Comparison of ENCODE assay signal across 9 cellular contexts in genomic region chr17:67441052-67441738, GRCh38.
DNase-seq lines count a peak whose midpoint lies in the region; ATAC-seq and TF ChIP-seq lines count a peak whose summit lies in the region.
"Had no signal": no experiment of that assay in that cellular context is flagged by ENCODE, and none has a peak within 500 bp of the region (broad histone marks: within the 10 kb centered on the region; RNA-seq: fewer than 3 reads in every experiment).

No MANE protein-coding gene starts in this region.

- no peaks in the 10 kb centered on the region for H3K36me3 ChIP-seq in lung (ENCODE audit: control insufficient read depth in 2 of 2, insufficient read depth in 2 of 2, low read length in 2 of 2)
- H3K36me3 ChIP-seq: cardiac muscle cell had no signal

- 33 to 36% methylated on average over 15 of the region's 15 CpGs for WGBS in lung, 2 donors

- no peaks in the 10 kb centered on the region for H3K36me3 Mint-ChIP-seq in HFFc6 (ENCODE audit: low read depth)
- peaks cover 2% of the 10 kb centered on the region for H3K36me3 Mint-ChIP-seq in T-helper 17 cell (ENCODE audit: low read depth)

- H3K27ac Mint-ChIP-seq in HFFc6 (peak overlapping the region; percentile 91), T-helper 17 cell (peak overlapping the region; percentile 99)

- H3K9me3 ChIP-seq in T-helper 17 cell (ENCODE audit: control insufficient read depth, low read length, poor library complexity, severe bottlenecking) (no peaks in the 10 kb centered on the region), lung (ENCODE audit: control insufficient read depth in 2 of 2, insufficient read depth in 1 of 2, low read length in 1 of 2) (no peaks in the 10 kb centered on the region)

- POLR2A ChIA-PET in HEK293T (lab: Yijun Ruan, JAX), result interaction anchor here (0.9 kb wide), 1 partner anchor 38 kb away, joined by 4 read pairs; no protein-coding TSS in a partner anchor

- TF ChIP-seq CTCF in HFFc6 (IDR thresholded peaks at IDR 0.05), result no peak
- TF ChIP-seq CTCF in lung (IDR thresholded peaks at IDR 0.05; ENCODE audit: control extremely low read depth, extremely low read depth), result no peak

- H3K4me3 ChIP-seq in lung, result no peak overlapping the region
- H3K4me3 ChIP-seq: cardiac muscle cell had no signal

- peak overlapping the region; percentile 76 for H3K4me3 Mint-ChIP-seq in HFFc6
- peak overlapping the region; percentile 89 for H3K4me3 Mint-ChIP-seq in T-helper 17 cell

- H3K4me1 Mint-ChIP-seq in HFFc6 (ENCODE audit: low read depth), result peaks cover 40% of the 10 kb centered on the region
- peaks cover 54% of the 10 kb centered on the region for H3K4me1 Mint-ChIP-seq in T-helper 17 cell

- peak overlapping the region; percentile 34 to 70 for H3K27ac ChIP-seq in lung (ENCODE audit: low read depth in 1 of 2, low read length in 1 of 2)
- H3K27ac ChIP-seq: cardiac muscle cell had no signal

- peak; percentile 91 for ATAC-seq in T-helper 17 cell
- peak; percentile 19 for ATAC-seq in lung (ENCODE audit: insufficient read depth, low FRiP score)
- ATAC-seq in GM18907 (IDR thresholded peaks at IDR 0.05; ENCODE audit: unreplicated experiment), result no peak
- ATAC-seq in HG02642 (IDR thresholded peaks at IDR 0.05; ENCODE audit: poor library complexity, unreplicated experiment), result no peak

- peak; percentile 88 for DNase-seq in HFFc6
- DNase-seq in T-helper 17 cell, result peak; percentile 34 to 71 (median 40)
- peak; percentile 27 for DNase-seq in amniotic epithelial cell (ENCODE audit: low read depth)
- DNase-seq in lung (ENCODE audit: low spot score), result peak; percentile 30
- peak; percentile 60 for DNase-seq in stimulated activated CD8-positive, alpha-beta memory T cell treated with anti-CD3 and anti-CD28 coated beads, Interleukin-15, amount 100 ng/mL, for 48 hours (ENCODE audit: low read depth in 2 of 2)
- DNase-seq in HEK293T (ENCODE audit: extremely low spot score), result no peak

- no peaks in the 10 kb centered on the region; the same call in 1 of the 2 replicates for H3K27me3 Mint-ChIP-seq in HFFc6 (ENCODE audit: insufficient read depth)
- no peaks in the 10 kb centered on the region for H3K27me3 Mint-ChIP-seq in T-helper 17 cell

- H3K27me3 ChIP-seq in lung (ENCODE audit: control insufficient read depth, insufficient read depth), result no peaks in the 10 kb centered on the region
- H3K27me3 ChIP-seq: cardiac muscle cell had no signal

- peaks cover 8 to 10% of the 10 kb centered on the region in 2 donors for H3K4me1 ChIP-seq in lung (ENCODE audit: control insufficient read depth in 2 of 2, insufficient read depth in 2 of 2, low read length in 2 of 2)

- CTCF ChIA-PET in HEK293T (lab: Yijun Ruan, JAX), result interaction anchor here (0.6 to 0.8 kb wide), 2 partner anchors 34 to 337 kb away, joined by 3 to 4 read pairs; no protein-coding TSS in a partner anchor

- no peaks in the 10 kb centered on the region for H3K9me3 Mint-ChIP-seq in HFFc6

TF ChIP-seq in HEK293T, 16 proteins besides CTCF, POLR2A, EP300 and RAD21:
- TF ChIP-seq FOXM1 (IDR thresholded peaks at IDR 0.05; ENCODE audit: borderline replicate concordance) (no peak), FOXK2 (IDR thresholded peaks at IDR 0.05) (no peak), ZNF384 (IDR thresholded peaks at IDR 0.05) (no peak), L3MBTL2 (conservative IDR thresholded peaks at IDR 0.05) (no peak), LEF1 (IDR thresholded peaks at IDR 0.05; ENCODE audit: borderline replicate concordance) (no peak), ARNT (IDR thresholded peaks at IDR 0.05) (no peak), HDGF (IDR thresholded peaks at IDR 0.05; ENCODE audit: borderline replicate concordance) (no peak), BHLHE40 (IDR thresholded peaks at IDR 0.05; ENCODE audit: borderline replicate concordance) (no peak), ELF4 (IDR thresholded peaks at IDR 0.05) (no peak), TARDBP (IDR thresholded peaks at IDR 0.05) (no peak)

Comparison
In these comparisons a context has a peak if more than half of its experiments do, and no peak if none do; other contexts are left out.
1. ATAC-seq: peak in T-helper 17 cell (single experiment) and lung (single experiment); none in GM18907 (single experiment) and HG02642 (single experiment).